In genomic region chr4:74997942-74998341, GRCh38 we compare ENCODE assay signal across 13 cellular contexts.
DNase-seq lines count a peak whose midpoint lies in the region; TF ChIP-seq lines count a peak whose summit lies in the region.
"Had no signal": no experiment of that assay in that cellular context is flagged by ENCODE, and none has a peak within 500 bp of the region (broad histone marks: within the 10 kb centered on the region; RNA-seq: fewer than 3 reads in every experiment).

No MANE protein-coding gene starts in this region.

- no peak for TF ChIP-seq CTCF in brain (conservative IDR thresholded peaks at IDR 0.05)

- H3K9me3 Mint-ChIP-seq in brain: peaks cover 0 to 6% (median 0%) of the 10 kb centered on the region in 5 experiments
- H3K9me3 Mint-ChIP-seq: H9 had no signal

- H3K36me3 Mint-ChIP-seq in brain: no peaks in the 10 kb centered on the region
- H3K36me3 Mint-ChIP-seq: CD8-positive, alpha-beta memory T cell had no signal

- H3K4me1 Mint-ChIP-seq in brain: peaks cover 56% of the 10 kb centered on the region
- H3K4me1 Mint-ChIP-seq: CD8-positive, alpha-beta memory T cell; H9 had no signal

- DNase-seq in NCI-H1694 (lab: John Stamatoyannopoulos, UW): peak; percentile 91
- peak; percentile 41 to 59 for DNase-seq in NCI-H446 (lab: John Stamatoyannopoulos, UW)
- DNase-seq in occipital lobe (lab: John Stamatoyannopoulos, UW): peak; percentile 14
- DNase-seq in stimulated activated CD4-positive, alpha-beta T cell treated with anti-CD3 and anti-CD28 coated beads, Interleukin-4, amount 100 ng/mL, for 24 hours: no peak
- no peak for DNase-seq in HT-29 (ENCODE audit: low spot score)
- no peak for DNase-seq in activated CD4-positive, alpha-beta T cell treated with anti-CD3 and anti-CD28 coated beads, Interleukin-2, amount 50 U/mL, for 1 hour
- no peak for DNase-seq in SKM-1 (lab: John Stamatoyannopoulos, UW; ENCODE audit: unreplicated experiment)
- DNase-seq: Caco-2; CD8-positive, alpha-beta memory T cell; GOT3; H9 had no signal

- no peaks in the 10 kb centered on the region for H3K27me3 Mint-ChIP-seq in brain
- H3K27me3 Mint-ChIP-seq: CD8-positive, alpha-beta memory T cell; IgD-negative memory B cell had no signal

- H3K4me3 Mint-ChIP-seq in brain: peak overlapping the region in 1 of 5 experiments; percentile 23
- H3K4me3 Mint-ChIP-seq: CD8-positive, alpha-beta memory T cell; H9; IgD-negative memory B cell had no signal

- peak overlapping the region in 3 of 5 experiments; percentile 29 to 73 (median 50) for H3K27ac Mint-ChIP-seq in brain
- H3K27ac Mint-ChIP-seq: CD8-positive, alpha-beta memory T cell; H9; IgD-negative memory B cell had no signal

Comparison
In these comparisons a context has a peak if more than half of its experiments do, and no peak if none do; other contexts are left out.
1. DNase-seq: peak in NCI-H1694 (single experiment), NCI-H446 (2 of 2) and occipital lobe (single experiment); none in stimulated activated CD4-positive, alpha-beta T cell treated with anti-CD3 and anti-CD28 coated beads, Interleukin-4, amount 100 ng/mL, for 24 hours (single experiment), HT-29 (single experiment), activated CD4-positive, alpha-beta T cell treated with anti-CD3 and anti-CD28 coated beads, Interleukin-2, amount 50 U/mL, for 1 hour (single experiment) and SKM-1 (single experiment).